ENCODE assay signal across 25 cellular contexts in genomic region chr18:77366067-77366724, GRCh38.
DNase-seq lines count a peak whose midpoint lies in the region; ATAC-seq, FAIRE-seq and TF ChIP-seq lines count a peak whose summit lies in the region.
"Had no signal": no experiment of that assay in that cellular context is flagged by ENCODE, and none has a peak within 500 bp of the region (broad histone marks: within the 10 kb centered on the region; RNA-seq: fewer than 3 reads in every experiment).

No MANE protein-coding gene starts in this region.

- 71 to 84% methylated on average over 3 to 11 of the region's 11 CpGs for WGBS in transverse colon (ENCODE audit: low coverage in 1 of 2), 2 donors

- H3K4me1 ChIP-seq in mucosa of descending colon (ENCODE audit: low read depth) (peaks cover 4% of the 10 kb centered on the region), vagina (peaks cover 13% of the 10 kb centered on the region), transverse colon (peaks cover 0 to 14% (median 4%) of the 10 kb centered on the region in 4 donors)
- H3K4me1 ChIP-seq: Caco-2, upper lobe of right lung had no signal

- H3K4me3 Mint-ChIP-seq in stimulated activated naive B cell treated with anti-CD40 and anti-IgM and Interleukin-4, amounts not matched to agents 10 μg/mL and 1 μg/mL and 100 μg/mL, for 72 hours = no peak overlapping the region
- H3K4me3 Mint-ChIP-seq: activated CD4-positive, alpha-beta T cell treated with anti-CD3 and anti-CD28 coated beads for 36 hours; activated naive CD8-positive, alpha-beta T cell; activated T-helper 1 cell treated with anti-CD3 and anti-CD28 coated beads, Interleukin-12 subunit alpha, Interleukin-12 subunit beta, Interleukin-2, Interleukin-4 antibody, amounts not matched to agents 30 ng/mL and 10 ng/mL and 1 ng/mL, durations not matched to agents 14 hours and 24 hours and 36 hours had no signal

- H3K27ac ChIP-seq in vagina (peak overlapping the region; percentile 70), transverse colon (peak overlapping the region in 1 of 4 donors; percentile 61)
- H3K27ac ChIP-seq: 22Rv1, epithelial cell of prostate, upper lobe of right lung had no signal

- TF ChIP-seq CTCF in mucosa of descending colon (IDR thresholded peaks at IDR 0.05) = no peak
- TF ChIP-seq CTCF in vagina (IDR thresholded peaks at IDR 0.05) = no peak
- no peak for TF ChIP-seq CTCF in transverse colon (IDR thresholded peaks at IDR 0.05)

- peaks cover 14 to 16% of the 10 kb centered on the region in 2 donors for H3K9me3 Mint-ChIP-seq in stimulated activated naive B cell treated with anti-CD40 and anti-IgM and Interleukin-4, amounts not matched to agents 10 μg/mL and 1 μg/mL and 100 μg/mL, for 72 hours

- no peak for TF ChIP-seq POLR2A in vagina (IDR thresholded peaks at IDR 0.05)
- no peak for TF ChIP-seq POLR2A in transverse colon (IDR thresholded peaks at IDR 0.05)

- intact Hi-C loops in mucosa of descending colon (cut with DNase I, micrococcal nuclease) = no loop called here
- intact Hi-C loops in vagina (cut with DNase I) = no loop called here
- intact Hi-C loops in transverse colon (cut with DNase I; ENCODE audit: low total_unique reads) = no loop called here

- FAIRE-seq in GM19239 (lab: Jason Lieb, UNC) = no peak
- FAIRE-seq: GM18507 had no signal

- H3K36me3 ChIP-seq in mucosa of descending colon (ENCODE audit: low read depth) = no peaks in the 10 kb centered on the region
- H3K36me3 ChIP-seq in vagina = no peaks in the 10 kb centered on the region
- no peaks in the 10 kb centered on the region for H3K36me3 ChIP-seq in transverse colon
- H3K36me3 ChIP-seq: BE2C, gastroesophageal sphincter, sigmoid colon, upper lobe of right lung had no signal

- peaks cover 0 to under 1% of the 10 kb centered on the region in 2 donors for H3K4me1 Mint-ChIP-seq in stimulated activated naive B cell treated with anti-CD40 and anti-IgM and Interleukin-4, amounts not matched to agents 10 μg/mL and 1 μg/mL and 100 μg/mL, for 72 hours
- H3K4me1 Mint-ChIP-seq: activated CD4-positive, alpha-beta T cell treated with anti-CD3 and anti-CD28 coated beads for 36 hours had no signal

- no peak overlapping the region for H3K4me3 ChIP-seq in mucosa of descending colon
- H3K4me3 ChIP-seq in vagina = no peak overlapping the region
- no peak overlapping the region for H3K4me3 ChIP-seq in transverse colon

- H3K27ac Mint-ChIP-seq in stimulated activated naive B cell treated with anti-CD40 and anti-IgM and Interleukin-4, amounts not matched to agents 10 μg/mL and 1 μg/mL and 100 μg/mL, for 72 hours = no peak overlapping the region
- H3K27ac Mint-ChIP-seq: activated CD4-positive, alpha-beta T cell treated with anti-CD3 and anti-CD28 coated beads for 36 hours; activated naive CD8-positive, alpha-beta T cell; activated T-helper 1 cell treated with anti-CD3 and anti-CD28 coated beads, Interleukin-12 subunit alpha, Interleukin-12 subunit beta, Interleukin-2, Interleukin-4 antibody, amounts not matched to agents 30 ng/mL and 10 ng/mL and 1 ng/mL, durations not matched to agents 14 hours and 24 hours and 36 hours had no signal

- TF ChIP-seq EP300 in transverse colon (IDR thresholded peaks at IDR 0.05; ENCODE audit: low read depth) = no peak

- peaks cover 14% of the 10 kb centered on the region for H3K9me3 ChIP-seq in mucosa of descending colon
- peaks cover 8% of the 10 kb centered on the region for H3K9me3 ChIP-seq in vagina
- H3K9me3 ChIP-seq in transverse colon = peaks cover 12% of the 10 kb centered on the region in 2 donors
- H3K9me3 ChIP-seq: BE2C, Caco-2, upper lobe of right lung had no signal

- in situ Hi-C loops in transverse colon (cut with MboI; ENCODE audit: low pct_ligation_motif_present in 1 of 4, low pct_unique_long_range_greater_than_20kb in 1 of 4, low sequenced_read_pairs in 3 of 4) = no loop called here

- ATAC-seq in mucosa of descending colon = peak; percentile 8
- no peak for ATAC-seq in stimulated activated naive B cell treated with anti-CD40 and anti-IgM and Interleukin-4, amounts not matched to agents 10 μg/mL and 1 μg/mL and 100 μg/mL, for 72 hours (replicated peaks)
- ATAC-seq: activated CD4-positive, alpha-beta T cell treated with anti-CD3 and anti-CD28 coated beads for 36 hours; stimulated activated naive CD8-positive, alpha-beta T cell treated with anti-CD3 and anti-CD28 coated beads, Interleukin-15, Interleukin-2, amounts not matched to agents 100 U/mL and 50 U/mL, for 24 hours had no signal

- H3K27me3 Mint-ChIP-seq in stimulated activated naive B cell treated with anti-CD40 and anti-IgM and Interleukin-4, amounts not matched to agents 10 μg/mL and 1 μg/mL and 100 μg/mL, for 72 hours = peaks cover 10 to 30% of the 10 kb centered on the region in 2 donors

- peaks cover 0 to 5% of the 10 kb centered on the region in 2 donors for H3K36me3 Mint-ChIP-seq in stimulated activated naive B cell treated with anti-CD40 and anti-IgM and Interleukin-4, amounts not matched to agents 10 μg/mL and 1 μg/mL and 100 μg/mL, for 72 hours
- H3K36me3 Mint-ChIP-seq: brain had no signal

- no peaks in the 10 kb centered on the region for H3K27me3 ChIP-seq in vagina
- H3K27me3 ChIP-seq in transverse colon = no peaks in the 10 kb centered on the region
- H3K27me3 ChIP-seq: BE2C, sigmoid colon had no signal

- DNase-seq in NCI-H510A treated with DMSO at 0.1 percent for 48 hours (lab: John Stamatoyannopoulos, UW) (peak; percentile 19), NCI-H510A (lab: John Stamatoyannopoulos, UW) (no peak), foreskin melanocyte (peak; percentile 42), mucosa of descending colon (no peak), vagina (ENCODE audit: extremely low spot score in 2 of 2) (no peak), transverse colon (no peak), GM19239 (ENCODE audit: insufficient read length, low spot score) (no peak)
- DNase-seq in stimulated activated naive B cell treated with anti-CD40 and anti-IgM and Interleukin-4, amounts not matched to agents 10 μg/mL and 1 μg/mL and 100 μg/mL, for 72 hours = no peak
- DNase-seq: activated CD4-positive, alpha-beta T cell treated with anti-CD3 and anti-CD28 coated beads for 36 hours; BE2C; Karpas-422; NCI-H1105 treated with DMSO at 0.1 percent for 48 hours; occipital lobe; sigmoid colon; stimulated activated naive CD8-positive, alpha-beta T cell treated with anti-CD3 and anti-CD28 coated beads, Interleukin-15, Interleukin-2, amounts not matched to agents 100 U/mL and 50 U/mL, for 24 hours; T-helper 9 cell; upper lobe of right lung had no signal

Comparison
In these comparisons a context has a peak if more than half of its experiments do, and no peak if none do; other contexts are left out.
1. DNase-seq: peak in NCI-H510A treated with DMSO at 0.1 percent for 48 hours (single experiment) and foreskin melanocyte (single experiment); none in NCI-H510A (single experiment), mucosa of descending colon (0 of 3), vagina (0 of 2), stimulated activated naive B cell treated with anti-CD40 and anti-IgM and Interleukin-4, amounts not matched to agents 10 μg/mL and 1 μg/mL and 100 μg/mL, for 72 hours (single experiment), transverse colon (single experiment) and GM19239 (single experiment).